Comparison of ENCODE assay signal across 2 cellular contexts in the genomic region with DNA sequence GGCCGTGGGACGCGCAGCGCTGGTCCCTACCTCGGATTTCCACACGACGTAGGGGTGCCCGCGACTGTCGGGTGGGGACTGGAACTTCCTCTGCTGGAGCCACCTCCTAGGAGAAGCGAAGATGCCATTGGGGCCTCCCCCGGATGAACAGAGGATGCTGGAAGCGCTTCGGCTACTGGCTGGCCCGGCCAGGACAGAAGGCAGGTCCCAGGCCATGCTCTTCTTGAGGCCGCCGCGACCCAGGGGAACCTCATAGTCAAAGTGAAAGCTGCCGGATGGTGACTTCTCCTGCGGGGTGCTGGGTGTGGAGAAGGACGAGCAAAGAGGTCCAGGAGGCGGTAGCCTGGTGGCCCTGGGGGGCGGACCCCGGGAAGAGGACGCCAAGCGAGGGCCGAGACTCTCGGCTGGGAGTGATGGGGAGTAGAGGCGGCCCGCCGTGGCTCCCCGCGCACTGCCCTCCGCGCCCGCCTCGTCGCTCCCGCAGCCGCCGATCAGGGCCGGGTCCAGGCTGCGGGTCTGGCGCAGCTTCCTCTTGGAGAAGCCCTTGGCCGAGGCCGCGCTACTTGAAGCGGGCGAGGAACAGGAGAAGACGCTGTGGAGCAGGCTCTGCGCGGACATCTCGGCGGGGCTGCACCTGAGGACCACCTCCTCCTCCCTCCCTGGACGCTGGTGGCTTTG.
TF ChIP-seq lines count a peak whose summit lies in the region.

No MANE protein-coding gene starts in this region.

TF ChIP-seq in SK-N-SH, 30 proteins besides CTCF, POLR2A, EP300 and RAD21 (continued from another document):
- TF ChIP-seq, protein P1, sequence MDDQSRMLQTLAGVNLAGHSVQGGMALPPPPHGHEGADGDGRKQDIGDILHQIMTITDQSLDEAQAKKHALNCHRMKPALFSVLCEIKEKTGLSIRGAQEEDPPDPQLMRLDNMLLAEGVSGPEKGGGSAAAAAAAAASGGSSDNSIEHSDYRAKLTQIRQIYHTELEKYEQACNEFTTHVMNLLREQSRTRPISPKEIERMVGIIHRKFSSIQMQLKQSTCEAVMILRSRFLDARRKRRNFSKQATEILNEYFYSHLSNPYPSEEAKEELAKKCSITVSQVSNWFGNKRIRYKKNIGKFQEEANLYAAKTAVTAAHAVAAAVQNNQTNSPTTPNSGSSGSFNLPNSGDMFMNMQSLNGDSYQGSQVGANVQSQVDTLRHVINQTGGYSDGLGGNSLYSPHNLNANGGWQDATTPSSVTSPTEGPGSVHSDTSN (IDR thresholded peaks at IDR 0.05), result no peak
- TF ChIP-seq, protein P2, sequence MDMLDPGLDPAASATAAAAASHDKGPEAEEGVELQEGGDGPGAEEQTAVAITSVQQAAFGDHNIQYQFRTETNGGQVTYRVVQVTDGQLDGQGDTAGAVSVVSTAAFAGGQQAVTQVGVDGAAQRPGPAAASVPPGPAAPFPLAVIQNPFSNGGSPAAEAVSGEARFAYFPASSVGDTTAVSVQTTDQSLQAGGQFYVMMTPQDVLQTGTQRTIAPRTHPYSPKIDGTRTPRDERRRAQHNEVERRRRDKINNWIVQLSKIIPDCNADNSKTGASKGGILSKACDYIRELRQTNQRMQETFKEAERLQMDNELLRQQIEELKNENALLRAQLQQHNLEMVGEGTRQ (IDR thresholded peaks at IDR 0.05; ENCODE audit: borderline replicate concordance, low read depth, low read length), result no peak
- TF ChIP-seq FOSL2 (IDR thresholded peaks at IDR 0.05; ENCODE audit: borderline replicate concordance, low read depth), result no peak
- TF ChIP-seq CHD2 (IDR thresholded peaks at IDR 0.05; ENCODE audit: low read length, partially characterized antibody), result no peak
- TF ChIP-seq NFIC (IDR thresholded peaks at IDR 0.05; ENCODE audit: borderline replicate concordance), result no peak
- TF ChIP-seq NRF1 (IDR thresholded peaks at IDR 0.05; ENCODE audit: low read depth, low read length), result no peak
- no peak for TF ChIP-seq TCF12 (IDR thresholded peaks at IDR 0.05)
- no peak for TF ChIP-seq FOXJ3 (CRISPR knock-in tag; IDR thresholded peaks at IDR 0.05)
- TF ChIP-seq YY1 (IDR thresholded peaks at IDR 0.05; ENCODE audit: low read depth), result no peak
- no peak for TF ChIP-seq FOXM1 (IDR thresholded peaks at IDR 0.05; ENCODE audit: low read depth)
- TF ChIP-seq, protein P3, sequence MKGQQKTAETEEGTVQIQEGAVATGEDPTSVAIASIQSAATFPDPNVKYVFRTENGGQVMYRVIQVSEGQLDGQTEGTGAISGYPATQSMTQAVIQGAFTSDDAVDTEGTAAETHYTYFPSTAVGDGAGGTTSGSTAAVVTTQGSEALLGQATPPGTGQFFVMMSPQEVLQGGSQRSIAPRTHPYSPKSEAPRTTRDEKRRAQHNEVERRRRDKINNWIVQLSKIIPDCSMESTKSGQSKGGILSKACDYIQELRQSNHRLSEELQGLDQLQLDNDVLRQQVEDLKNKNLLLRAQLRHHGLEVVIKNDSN (IDR thresholded peaks at IDR 0.05; ENCODE audit: borderline replicate concordance, low read depth), result no peak
- no peak for TF ChIP-seq TAF1 (IDR thresholded peaks at IDR 0.05; ENCODE audit: borderline replicate concordance, low read depth, low read length)
- no peak for TF ChIP-seq SMC3 (IDR thresholded peaks at IDR 0.05; ENCODE audit: low read depth, low read length)
- TF ChIP-seq, protein P4, sequence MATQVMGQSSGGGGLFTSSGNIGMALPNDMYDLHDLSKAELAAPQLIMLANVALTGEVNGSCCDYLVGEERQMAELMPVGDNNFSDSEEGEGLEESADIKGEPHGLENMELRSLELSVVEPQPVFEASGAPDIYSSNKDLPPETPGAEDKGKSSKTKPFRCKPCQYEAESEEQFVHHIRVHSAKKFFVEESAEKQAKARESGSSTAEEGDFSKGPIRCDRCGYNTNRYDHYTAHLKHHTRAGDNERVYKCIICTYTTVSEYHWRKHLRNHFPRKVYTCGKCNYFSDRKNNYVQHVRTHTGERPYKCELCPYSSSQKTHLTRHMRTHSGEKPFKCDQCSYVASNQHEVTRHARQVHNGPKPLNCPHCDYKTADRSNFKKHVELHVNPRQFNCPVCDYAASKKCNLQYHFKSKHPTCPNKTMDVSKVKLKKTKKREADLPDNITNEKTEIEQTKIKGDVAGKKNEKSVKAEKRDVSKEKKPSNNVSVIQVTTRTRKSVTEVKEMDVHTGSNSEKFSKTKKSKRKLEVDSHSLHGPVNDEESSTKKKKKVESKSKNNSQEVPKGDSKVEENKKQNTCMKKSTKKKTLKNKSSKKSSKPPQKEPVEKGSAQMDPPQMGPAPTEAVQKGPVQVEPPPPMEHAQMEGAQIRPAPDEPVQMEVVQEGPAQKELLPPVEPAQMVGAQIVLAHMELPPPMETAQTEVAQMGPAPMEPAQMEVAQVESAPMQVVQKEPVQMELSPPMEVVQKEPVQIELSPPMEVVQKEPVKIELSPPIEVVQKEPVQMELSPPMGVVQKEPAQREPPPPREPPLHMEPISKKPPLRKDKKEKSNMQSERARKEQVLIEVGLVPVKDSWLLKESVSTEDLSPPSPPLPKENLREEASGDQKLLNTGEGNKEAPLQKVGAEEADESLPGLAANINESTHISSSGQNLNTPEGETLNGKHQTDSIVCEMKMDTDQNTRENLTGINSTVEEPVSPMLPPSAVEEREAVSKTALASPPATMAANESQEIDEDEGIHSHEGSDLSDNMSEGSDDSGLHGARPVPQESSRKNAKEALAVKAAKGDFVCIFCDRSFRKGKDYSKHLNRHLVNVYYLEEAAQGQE (IDR thresholded peaks at IDR 0.05; ENCODE audit: low read depth, low read length), result no peak
- no peak for TF ChIP-seq EZH2phosphoT487 (IDR thresholded peaks at IDR 0.05; ENCODE audit: borderline replicate concordance, low read depth)
- TF ChIP-seq ELF1 (IDR thresholded peaks at IDR 0.05), result no peak
- TF ChIP-seq, protein P5, sequence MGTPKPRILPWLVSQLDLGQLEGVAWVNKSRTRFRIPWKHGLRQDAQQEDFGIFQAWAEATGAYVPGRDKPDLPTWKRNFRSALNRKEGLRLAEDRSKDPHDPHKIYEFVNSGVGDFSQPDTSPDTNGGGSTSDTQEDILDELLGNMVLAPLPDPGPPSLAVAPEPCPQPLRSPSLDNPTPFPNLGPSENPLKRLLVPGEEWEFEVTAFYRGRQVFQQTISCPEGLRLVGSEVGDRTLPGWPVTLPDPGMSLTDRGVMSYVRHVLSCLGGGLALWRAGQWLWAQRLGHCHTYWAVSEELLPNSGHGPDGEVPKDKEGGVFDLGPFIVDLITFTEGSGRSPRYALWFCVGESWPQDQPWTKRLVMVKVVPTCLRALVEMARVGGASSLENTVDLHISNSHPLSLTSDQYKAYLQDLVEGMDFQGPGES (IDR thresholded peaks at IDR 0.05; ENCODE audit: low read depth, low read length), result no peak

TF ChIP-seq in SK-N-SH treated with all-trans-retinoic acid at 6 μM for 48 hours, 23 proteins besides CTCF, POLR2A, EP300 and RAD21 (continued from another document):
- TF ChIP-seq, protein P6, sequence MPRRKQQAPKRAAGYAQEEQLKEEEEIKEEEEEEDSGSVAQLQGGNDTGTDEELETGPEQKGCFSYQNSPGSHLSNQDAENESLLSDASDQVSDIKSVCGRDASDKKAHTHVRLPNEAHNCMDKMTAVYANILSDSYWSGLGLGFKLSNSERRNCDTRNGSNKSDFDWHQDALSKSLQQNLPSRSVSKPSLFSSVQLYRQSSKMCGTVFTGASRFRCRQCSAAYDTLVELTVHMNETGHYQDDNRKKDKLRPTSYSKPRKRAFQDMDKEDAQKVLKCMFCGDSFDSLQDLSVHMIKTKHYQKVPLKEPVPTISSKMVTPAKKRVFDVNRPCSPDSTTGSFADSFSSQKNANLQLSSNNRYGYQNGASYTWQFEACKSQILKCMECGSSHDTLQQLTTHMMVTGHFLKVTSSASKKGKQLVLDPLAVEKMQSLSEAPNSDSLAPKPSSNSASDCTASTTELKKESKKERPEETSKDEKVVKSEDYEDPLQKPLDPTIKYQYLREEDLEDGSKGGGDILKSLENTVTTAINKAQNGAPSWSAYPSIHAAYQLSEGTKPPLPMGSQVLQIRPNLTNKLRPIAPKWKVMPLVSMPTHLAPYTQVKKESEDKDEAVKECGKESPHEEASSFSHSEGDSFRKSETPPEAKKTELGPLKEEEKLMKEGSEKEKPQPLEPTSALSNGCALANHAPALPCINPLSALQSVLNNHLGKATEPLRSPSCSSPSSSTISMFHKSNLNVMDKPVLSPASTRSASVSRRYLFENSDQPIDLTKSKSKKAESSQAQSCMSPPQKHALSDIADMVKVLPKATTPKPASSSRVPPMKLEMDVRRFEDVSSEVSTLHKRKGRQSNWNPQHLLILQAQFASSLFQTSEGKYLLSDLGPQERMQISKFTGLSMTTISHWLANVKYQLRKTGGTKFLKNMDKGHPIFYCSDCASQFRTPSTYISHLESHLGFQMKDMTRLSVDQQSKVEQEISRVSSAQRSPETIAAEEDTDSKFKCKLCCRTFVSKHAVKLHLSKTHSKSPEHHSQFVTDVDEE (CRISPR knock-in tag; IDR thresholded peaks at IDR 0.05), result no peak
- TF ChIP-seq BACH2 (CRISPR knock-in tag; IDR thresholded peaks at IDR 0.05; ENCODE audit: borderline replicate concordance), result no peak
TF ChIP-seq in SK-N-SH treated with all-trans-retinoic acid at 6 μM for 48 hours: peak in this region for 0.
